In the genomic region with DNA sequence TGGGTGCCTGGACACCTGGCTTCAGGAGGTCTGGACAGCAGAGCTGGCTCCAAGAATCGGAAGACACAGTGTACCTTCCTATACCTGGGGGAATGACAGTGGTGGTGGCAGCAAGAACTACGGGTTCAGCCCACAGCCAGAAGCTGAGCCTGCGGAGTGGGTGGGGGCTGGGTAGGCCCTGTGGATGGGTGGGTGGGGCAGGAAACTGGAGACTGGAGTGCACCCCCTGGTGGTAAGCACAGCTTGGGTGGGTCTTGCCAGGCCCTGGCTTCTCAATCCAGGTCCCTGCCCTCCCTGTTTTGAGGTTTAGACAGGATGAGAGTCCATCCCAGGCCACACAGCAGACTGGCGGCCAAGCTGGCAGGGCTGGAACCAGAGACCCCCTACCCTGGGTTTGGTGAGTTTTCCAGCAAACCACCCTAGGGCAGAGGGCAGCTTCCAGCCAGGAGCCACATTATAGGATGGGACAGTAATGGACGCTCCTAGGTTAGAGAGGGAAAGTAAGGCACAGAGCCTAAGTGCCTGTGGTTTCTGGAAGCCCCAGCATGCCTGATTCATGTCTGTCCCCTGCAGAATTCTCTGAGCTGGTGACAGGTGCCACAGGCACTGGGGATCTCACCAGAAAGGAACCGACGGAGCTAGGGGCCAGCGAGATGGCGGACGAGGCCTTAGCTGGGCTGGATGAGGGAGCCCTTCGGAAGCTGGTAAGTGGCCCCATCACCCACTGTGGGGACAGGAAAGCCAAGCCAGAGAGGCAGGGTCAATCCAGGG, we compare ENCODE assay signal across 7 cellular contexts. TPM values are rescaled to one million over a fixed set of nuclear protein-coding genes. Genes with fewer than 3 reads are reported as not detected.
A peak's percentile ranks its signal among the peaks of the same experiment; 100 is the strongest.
DNase-seq lines count a peak whose midpoint lies in the region; ATAC-seq and TF ChIP-seq lines count a peak whose summit lies in the region.

No MANE protein-coding gene starts in this region.

- peak; percentile 57 for DNase-seq in NCI-H69 (lab: John Stamatoyannopoulos, UW)
- peak; percentile 11 for DNase-seq in activated effector memory CD4-positive, alpha-beta T cell treated with Interleukin-2 at 50 U/mL for 16 hours
- peak; percentile 76 for DNase-seq in Right ventricle myocardium inferior (ENCODE audit: missing footprints)
- DNase-seq in sciatic nerve (ENCODE audit: low spot score), result peak; percentile 88

- peak; percentile 62 for TF ChIP-seq CTCF in GM12873 (IDR thresholded peaks at IDR 0.05; ENCODE audit: insufficient read depth, low read depth, low read length, missing control alignments)

- intact Hi-C loops in Right ventricle myocardium inferior (cut with DNase I) (loop anchor here (2.0 kb wide), 1 partner anchor 36 kb away; no protein-coding TSS in a partner anchor), sciatic nerve (cut with DNase I) (no loop called here)

- no peak for ATAC-seq in Right ventricle myocardium inferior
- peak; percentile 22 for ATAC-seq in sciatic nerve
- no peak for ATAC-seq in GM19397 (IDR thresholded peaks at IDR 0.05; ENCODE audit: unreplicated experiment)
- no peak for ATAC-seq in GM21447 (IDR thresholded peaks at IDR 0.05; ENCODE audit: unreplicated experiment)

RNA-seq across cellular contexts. Expression of gene SMTN, which starts 1.7 kb away (rescaled TPM):
- total RNA-seq in Right ventricle myocardium inferior (250 TPM), sciatic nerve (283 TPM)

RNA-seq across cellular contexts. Expression of gene SELENOM, which starts 24.6 kb away (rescaled TPM):
- total RNA-seq in Right ventricle myocardium inferior (48.2 TPM), sciatic nerve (159 TPM)

RNA-seq across cellular contexts. Expression of gene INPP5J, which starts 40.0 kb away (rescaled TPM):
- total RNA-seq in Right ventricle myocardium inferior (16.6 TPM), sciatic nerve (1.9 TPM)

RNA-seq across cellular contexts. Expression of gene PLA2G3, which starts 57.5 kb away (rescaled TPM):
- not detected for total RNA-seq in Right ventricle myocardium inferior
- not detected for total RNA-seq in sciatic nerve

Comparison
In these comparisons a context has a peak if more than half of its experiments do, and no peak if none do; other contexts are left out.
1. DNase-seq: peak in every context shown above with its lines; median percentile 88 in sciatic nerve; 76 in Right ventricle myocardium inferior; 57 in NCI-H69; 11 in activated effector memory CD4-positive, alpha-beta T cell treated with Interleukin-2 at 50 U/mL for 16 hours.